In genomic region chr1:41659159-41659495, GRCh38 we compare ENCODE assay signal across 21 cellular contexts.
DNase-seq lines count a peak whose midpoint lies in the region; ATAC-seq and TF ChIP-seq lines count a peak whose summit lies in the region.
"Had no signal": no experiment of that assay in that cellular context is flagged by ENCODE, and none has a peak within 500 bp of the region (broad histone marks: within the 10 kb centered on the region; RNA-seq: fewer than 3 reads in every experiment).

No MANE protein-coding gene starts in this region.

- no peak for ATAC-seq in activated CD4-positive, alpha-beta T cell treated with anti-CD3 and anti-CD28 coated beads for 36 hours
- no peak for ATAC-seq in stimulated activated naive CD8-positive, alpha-beta T cell treated with anti-CD3 and anti-CD28 coated beads, Interleukin-15, Interleukin-2, amounts not matched to agents 100 U/mL and 50 U/mL, for 24 hours
- ATAC-seq in esophagus mucosa: no peak
- ATAC-seq: mucosa of descending colon, Right ventricle myocardium inferior had no signal

- H3K4me3 Mint-ChIP-seq in activated CD4-positive, alpha-beta T cell treated with anti-CD3 and anti-CD28 coated beads for 36 hours: peak overlapping the region; percentile 97
- H3K4me3 Mint-ChIP-seq in stimulated activated naive CD8-positive, alpha-beta T cell treated with anti-CD3 and anti-CD28 coated beads, Interleukin-15, Interleukin-2, amounts not matched to agents 100 ng/mL and 50 ng/mL, for 24 hours: peak overlapping the region; percentile 84
- H3K4me3 Mint-ChIP-seq in brain: peak overlapping the region in 3 of 5 experiments; percentile 11 to 62 (median 44)

- DNase-seq in activated CD4-positive, alpha-beta T cell treated with anti-CD3 and anti-CD28 coated beads for 36 hours: no peak
- DNase-seq in activated CD4-positive, alpha-beta T cell treated with anti-CD3 and anti-CD28 coated beads, Interleukin-2, amount 50 U/mL, for 48 hours: no peak
- no peak for DNase-seq in stimulated activated naive CD8-positive, alpha-beta T cell treated with anti-CD3 and anti-CD28 coated beads, Interleukin-15, Interleukin-2, amounts not matched to agents 100 U/mL and 50 U/mL, for 24 hours
- no peak for DNase-seq in RPMI8226
- no peak for DNase-seq in hippocampal formation (lab: John Stamatoyannopoulos, UW)
- DNase-seq: AML-193; central memory CD4-positive, alpha-beta T cell; COR-L47; DMS79; GOT3; islet precursor cell; MG63; mucosa of descending colon; NCI-H1417; NCI-H446; right lobe of liver; trophoblast cell had no signal

- H3K27ac Mint-ChIP-seq in activated CD4-positive, alpha-beta T cell treated with anti-CD3 and anti-CD28 coated beads for 36 hours: peak overlapping the region; percentile 86
- H3K27ac Mint-ChIP-seq in stimulated activated naive CD8-positive, alpha-beta T cell treated with anti-CD3 and anti-CD28 coated beads, Interleukin-15, Interleukin-2, amounts not matched to agents 100 ng/mL and 50 ng/mL, for 24 hours: peak overlapping the region; percentile 82
- peak overlapping the region in 4 of 5 experiments; percentile 23 to 71 (median 40) for H3K27ac Mint-ChIP-seq in brain

- CTCF ChIA-PET in activated CD4-positive, alpha-beta T cell treated with anti-CD3 and anti-CD28 coated beads for 36 hours (lab: Charles Lee): interaction anchor here (0.7 to 1.1 kb wide), 3 partner anchors 8 to 152 kb away, joined by 3 to 4 read pairs (median 4); no protein-coding TSS in a partner anchor

- H3K9me3 Mint-ChIP-seq in activated CD4-positive, alpha-beta T cell treated with anti-CD3 and anti-CD28 coated beads for 36 hours (ENCODE audit: low read depth): no peaks in the 10 kb centered on the region
- H3K9me3 Mint-ChIP-seq in stimulated activated naive CD8-positive, alpha-beta T cell treated with anti-CD3 and anti-CD28 coated beads, Interleukin-15, Interleukin-2, amounts not matched to agents 100 ng/mL and 50 ng/mL, for 24 hours: no peaks in the 10 kb centered on the region
- peaks cover 0 to 4% (median 0%) of the 10 kb centered on the region in 5 experiments for H3K9me3 Mint-ChIP-seq in brain

- peaks cover 77% of the 10 kb centered on the region for H3K4me1 Mint-ChIP-seq in activated CD4-positive, alpha-beta T cell treated with anti-CD3 and anti-CD28 coated beads for 36 hours
- H3K4me1 Mint-ChIP-seq in stimulated activated naive CD8-positive, alpha-beta T cell treated with anti-CD3 and anti-CD28 coated beads, Interleukin-15, Interleukin-2, amounts not matched to agents 100 ng/mL and 50 ng/mL, for 24 hours (ENCODE audit: low read depth): peaks cover 79% of the 10 kb centered on the region
- peaks cover 68% of the 10 kb centered on the region for H3K4me1 Mint-ChIP-seq in brain

- peaks cover 61% of the 10 kb centered on the region for H3K36me3 Mint-ChIP-seq in activated CD4-positive, alpha-beta T cell treated with anti-CD3 and anti-CD28 coated beads for 36 hours (ENCODE audit: low read depth)
- H3K36me3 Mint-ChIP-seq in stimulated activated naive CD8-positive, alpha-beta T cell treated with anti-CD3 and anti-CD28 coated beads, Interleukin-15, Interleukin-2, amounts not matched to agents 100 ng/mL and 50 ng/mL, for 24 hours (ENCODE audit: low read depth): peaks cover 63% of the 10 kb centered on the region
- no peaks in the 10 kb centered on the region for H3K36me3 Mint-ChIP-seq in brain

- POLR2A ChIA-PET in activated CD4-positive, alpha-beta T cell treated with anti-CD3 and anti-CD28 coated beads for 36 hours (lab: Charles Lee): interaction anchor here (1.0 kb wide), 2 partner anchors 10 to 14 kb away, joined by 3 read pairs; no protein-coding TSS in a partner anchor

- intact Hi-C loops in activated CD4-positive, alpha-beta T cell treated with anti-CD3 and anti-CD28 coated beads for 36 hours (cut with DNase I, micrococcal nuclease): loop anchor here in 1 of 2 experiments (10.0 kb wide), 1 partner anchor 84 kb away; no protein-coding TSS in a partner anchor

- H3K27me3 Mint-ChIP-seq in activated CD4-positive, alpha-beta T cell treated with anti-CD3 and anti-CD28 coated beads for 36 hours: no peaks in the 10 kb centered on the region
- H3K27me3 Mint-ChIP-seq in stimulated activated naive CD8-positive, alpha-beta T cell treated with anti-CD3 and anti-CD28 coated beads, Interleukin-15, Interleukin-2, amounts not matched to agents 100 ng/mL and 50 ng/mL, for 24 hours: no peaks in the 10 kb centered on the region
- H3K27me3 Mint-ChIP-seq in brain: peaks cover 21% of the 10 kb centered on the region

- TF ChIP-seq CTCF in brain (conservative IDR thresholded peaks at IDR 0.05): no peak

Comparison
In these comparisons a context has a peak if more than half of its experiments do, and no peak if none do; other contexts are left out.
1. H3K4me3 Mint-ChIP-seq: peak in every context shown above with its lines; median percentile 97 in activated CD4-positive, alpha-beta T cell treated with anti-CD3 and anti-CD28 coated beads for 36 hours; 84 in stimulated activated naive CD8-positive, alpha-beta T cell treated with anti-CD3 and anti-CD28 coated beads, Interleukin-15, Interleukin-2, amounts not matched to agents 100 ng/mL and 50 ng/mL, for 24 hours; 44 in brain.